ENCODE assay signal across 8 cellular contexts in genomic region chr1:183023601-183024351, GRCh38. TPM values are rescaled to one million over a fixed set of nuclear protein-coding genes. Genes with fewer than 3 reads are reported as not detected.
DNase-seq lines count a peak whose midpoint lies in the region; ATAC-seq and TF ChIP-seq lines count a peak whose summit lies in the region.

No MANE protein-coding gene starts in this region.

- peak; percentile 52 for ATAC-seq in GM18520 (IDR thresholded peaks at IDR 0.05; ENCODE audit: unreplicated experiment)
- ATAC-seq in HG02973 (IDR thresholded peaks at IDR 0.05; ENCODE audit: unreplicated experiment) = peak; percentile 61

- peak in 1 of 2 donors; percentile 20 for TF ChIP-seq POLR2A in tibial nerve (IDR thresholded peaks at IDR 0.05)

- peak overlapping the region; percentile 84 for H3K9ac ChIP-seq in muscle layer of colon (ENCODE audit: low read length)

- peak overlapping the region; percentile 2 for H3K27ac Mint-ChIP-seq in activated CD4-positive, alpha-beta T cell treated with anti-CD3 and anti-CD28 coated beads, Interleukin-2, amount 10 ng/mL, durations not matched to agents 24 days and 14 days

- H3K4me3 Mint-ChIP-seq in activated CD4-positive, alpha-beta T cell treated with anti-CD3 and anti-CD28 coated beads, Interleukin-2, amount 10 ng/mL, durations not matched to agents 24 days and 14 days = peak overlapping the region; percentile 65

- H3K4me1 Mint-ChIP-seq in activated CD4-positive, alpha-beta T cell treated with anti-CD3 and anti-CD28 coated beads, Interleukin-2, amount 10 ng/mL, durations not matched to agents 24 days and 14 days = peaks cover 11% of the 10 kb centered on the region

- H3K36me3 Mint-ChIP-seq in activated CD4-positive, alpha-beta T cell treated with anti-CD3 and anti-CD28 coated beads, Interleukin-2, amount 10 ng/mL, durations not matched to agents 24 days and 14 days (ENCODE audit: low read depth) = no peaks in the 10 kb centered on the region

- no peaks in the 10 kb centered on the region for H3K9me3 Mint-ChIP-seq in activated CD4-positive, alpha-beta T cell treated with anti-CD3 and anti-CD28 coated beads, Interleukin-2, amount 10 ng/mL, durations not matched to agents 24 days and 14 days

- intact Hi-C loops in activated CD4-positive, alpha-beta T cell treated with anti-CD3 and anti-CD28 coated beads, Interleukin-2, amount 10 ng/mL, durations not matched to agents 24 days and 14 days (cut with micrococcal nuclease) = no loop called here

- H3K27me3 ChIP-seq in muscle layer of colon (ENCODE audit: control insufficient read depth in 1 of 2, insufficient read depth in 2 of 2, low read length in 2 of 2) = no peaks in the 10 kb centered on the region
- no peaks in the 10 kb centered on the region for H3K27me3 ChIP-seq in tibial nerve

- TF ChIP-seq EP300 in tibial nerve (IDR thresholded peaks at IDR 0.05) = peak in 1 of 2 donors; percentile 61

- WGBS in tibial nerve, 2 donors = 0 to 1% methylated on average over 3 to 25 of the region's 71 CpGs

- H3K9me3 ChIP-seq in muscle layer of colon (ENCODE audit: low read length) (no peaks in the 10 kb centered on the region), tibial nerve (no peaks in the 10 kb centered on the region)

- peak overlapping the region; percentile 96 for H3K27ac ChIP-seq in muscle layer of colon (ENCODE audit: low read depth, low read length)
- H3K27ac ChIP-seq in tibial nerve = peak overlapping the region; percentile 93 to 100 (median 98)

- H3K36me3 ChIP-seq in muscle layer of colon (ENCODE audit: insufficient read depth, low read length) (no peaks in the 10 kb centered on the region), tibial nerve (no peaks in the 10 kb centered on the region)

- TF ChIP-seq CTCF in AG10803 (conservative IDR thresholded peaks at IDR 0.05; ENCODE audit: low read length) (peak; percentile 49), epithelial cell of esophagus (IDR thresholded peaks at IDR 0.05; ENCODE audit: insufficient read depth, low read depth, low read length, missing control alignments) (peak; percentile 64), tibial nerve (IDR thresholded peaks at IDR 0.05) (peak; percentile 22 to 71 (median 41))

- H3K4me1 ChIP-seq in muscle layer of colon (ENCODE audit: insufficient read depth, low read length) (peaks cover 37% of the 10 kb centered on the region), tibial nerve (peaks cover 0 to 45% (median 16%) of the 10 kb centered on the region in 4 donors)

- peaks cover 69% of the 10 kb centered on the region for H3K27me3 Mint-ChIP-seq in activated CD4-positive, alpha-beta T cell treated with anti-CD3 and anti-CD28 coated beads, Interleukin-2, amount 10 ng/mL, durations not matched to agents 24 days and 14 days

- H3K4me3 ChIP-seq in AG10803 (ENCODE audit: low read length) (peak overlapping the region; percentile 91), epithelial cell of esophagus (ENCODE audit: low read length) (peak overlapping the region; percentile 76), muscle layer of colon (ENCODE audit: low read depth in 1 of 2, low read length in 2 of 2) (peak overlapping the region; percentile 64 to 88), tibial nerve (peak overlapping the region; percentile 74 to 95 (median 85))

- DNase-seq in AG10803 (ENCODE audit: low read depth) (peak; percentile 42), NCI-H1930 (lab: John Stamatoyannopoulos, UW) (peak; percentile 44 to 51), epithelial cell of esophagus (ENCODE audit: low read depth) (peak; percentile 83), tibial nerve (ENCODE audit: low spot score in 2 of 2) (peak; percentile 33 to 52)
- DNase-seq in activated CD4-positive, alpha-beta T cell treated with anti-CD3 and anti-CD28 coated beads, Interleukin-2, amount 10 ng/mL, durations not matched to agents 24 days and 14 days = peak; percentile 76

RNA-seq across cellular contexts. Expression of gene LAMC1, which starts 0.6 kb away (rescaled TPM):
- total RNA-seq in activated CD4-positive, alpha-beta T cell treated with anti-CD3 and anti-CD28 coated beads, Interleukin-2, amount 10 ng/mL, durations not matched to agents 24 days and 14 days = 0.30 and 0.33 TPM in 2 replicates
- total RNA-seq in tibial nerve = 100 to 1,000 TPM; 288 to 318 (median 304) TPM

Comparison
In these comparisons a context has a peak if more than half of its experiments do, and no peak if none do; other contexts are left out.
1. Peak in every context shown above with its lines: DNase-seq, ATAC-seq, H3K4me3 ChIP-seq and H3K27ac ChIP-seq.
2. RNA of gene LAMC1, which starts 0.6 kb away (total RNA-seq): 288 to 318 TPM in tibial nerve; 0.30 to 0.33 TPM in activated CD4-positive, alpha-beta T cell treated with anti-CD3 and anti-CD28 coated beads, Interleukin-2, amount 10 ng/mL, durations not matched to agents 24 days and 14 days; every median in the first group is over 100 times any median in the second.